8 cellular contexts compared by ENCODE assay signal in the genomic region with DNA sequence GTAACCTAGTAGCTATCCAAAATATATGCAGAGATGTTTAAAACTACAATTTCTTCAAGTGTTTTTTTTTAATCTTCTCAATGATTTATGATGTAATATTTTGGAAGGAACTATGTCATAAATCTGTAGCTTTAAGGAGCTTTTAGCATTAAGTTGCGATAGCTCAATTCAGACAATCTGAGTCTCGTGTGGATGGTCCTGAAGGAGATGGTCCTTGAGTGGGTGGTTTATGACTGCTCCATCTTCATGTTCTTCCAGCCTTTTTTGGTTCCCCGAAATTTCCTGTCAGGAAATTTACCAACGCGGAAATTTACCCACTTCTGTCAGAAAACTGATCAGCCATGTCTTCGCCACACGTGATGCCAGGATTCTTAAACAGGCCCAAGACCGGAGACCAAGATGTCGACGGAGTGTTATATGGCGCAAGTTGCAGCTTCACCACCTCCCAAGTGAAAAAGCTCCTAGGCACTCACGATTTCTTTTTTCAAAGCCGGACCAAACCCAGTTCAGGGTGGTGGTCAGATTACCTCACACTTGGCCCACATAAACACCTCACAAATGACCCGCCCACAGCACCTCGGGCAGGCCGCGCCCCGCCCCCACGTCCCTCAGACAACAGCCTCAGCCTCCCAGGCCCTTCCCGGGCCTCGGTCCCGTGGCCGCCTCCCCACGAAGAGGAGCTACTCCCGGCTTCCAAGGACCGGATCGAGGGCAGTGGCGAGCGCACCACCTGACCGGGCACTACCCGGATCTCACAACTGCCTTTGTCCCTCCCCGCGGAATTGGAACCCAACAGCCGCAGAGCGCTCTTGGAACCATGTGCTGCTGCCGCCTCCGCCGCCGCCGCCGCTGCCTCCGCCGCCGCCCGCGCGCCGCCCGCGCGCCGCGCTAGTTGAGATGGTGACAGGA. TPM values are rescaled to one million over a fixed set of nuclear protein-coding genes. Genes with fewer than 3 reads are reported as not detected.
DNase-seq lines count a peak whose midpoint lies in the region; ATAC-seq and TF ChIP-seq lines count a peak whose summit lies in the region.

A gene (minus strand): TSS at position 760 of the 909 bp plus-strand sequence. CDS start 885 bp downstream, outside the sequence.

- CTCF ChIA-PET in RWPE1 (lab: Yijun Ruan, JAX): interaction anchor here (0.6 kb wide), 2 partner anchors 152 to 317 kb away, joined by 3 read pairs; no protein-coding TSS in a partner anchor

- intact Hi-C loops in tibial artery (cut with DNase I; ENCODE audit: low total_unique reads): loop anchor here (2.0 to 5.0 kb wide), 2 partner anchors 69 to 115 kb away; no protein-coding TSS in a partner anchor

- H3K27ac ChIP-seq in BLaER1 treated with 17β-estradiol and CSF1 and Interleukin-3, amounts not matched to agents 10 nM and 100 nM: peak within 1 kb of the TSS; percentile 94 to 98 (median 97)
- H3K27ac ChIP-seq in RWPE1: peak within 1 kb of the TSS; percentile 95
- peak within 1 kb of the TSS; percentile 94 for H3K27ac ChIP-seq in mesodermal cell (ENCODE audit: low read depth, low read length, severe bottlenecking)
- H3K27ac ChIP-seq in tibial artery: peak within 1 kb of the TSS; percentile 95 to 96

- H3K4me3 ChIP-seq in BLaER1 treated with 17β-estradiol and CSF1 and Interleukin-3, amounts not matched to agents 10 nM and 100 nM: peak within 1 kb of the TSS; percentile 69 to 84 (median 76)
- H3K4me3 ChIP-seq in endocrine pancreas (ENCODE audit: control insufficient read depth, insufficient read depth, low read length): peak within 1 kb of the TSS; percentile 93
- H3K4me3 ChIP-seq in mesodermal cell (ENCODE audit: extremely low read depth, insufficient read depth, low read length, poor library complexity, severe bottlenecking): peak within 1 kb of the TSS; percentile 74
- H3K4me3 ChIP-seq in tibial artery: peak within 1 kb of the TSS; percentile 83 to 95

- H3K4me1 ChIP-seq in BLaER1 treated with 17β-estradiol and CSF1 and Interleukin-3, amounts not matched to agents 10 nM and 100 nM: peaks cover 13 to 54% (median 29%) of the 10 kb centered on the region in 10 experiments
- H3K4me1 ChIP-seq in endocrine pancreas (ENCODE audit: control insufficient read depth, insufficient read depth, low read length): peaks cover 10% of the 10 kb centered on the region
- peaks cover 6% of the 10 kb centered on the region for H3K4me1 ChIP-seq in mesodermal cell (ENCODE audit: control insufficient read depth, insufficient read depth, low read length, poor library complexity, severe bottlenecking)
- peaks cover 0 to 68% (median 21%) of the 10 kb centered on the region in 4 donors for H3K4me1 ChIP-seq in tibial artery

- ATAC-seq in GM18909 (IDR thresholded peaks at IDR 0.05; ENCODE audit: poor library complexity, unreplicated experiment) (peak; percentile 18), HG03342 (IDR thresholded peaks at IDR 0.05; ENCODE audit: unreplicated experiment) (peak; percentile 5)

- peak within 1 kb of the TSS; percentile 86 to 96 (median 91) for H3K4me2 ChIP-seq in BLaER1 treated with 17β-estradiol and CSF1 and Interleukin-3, amounts not matched to agents 10 nM and 100 nM

- peaks cover 0 to 29% (median 9%) of the 10 kb centered on the region in 11 experiments; a peak in 11 of 22 replicates for H4K20me1 ChIP-seq in BLaER1 treated with 17β-estradiol and CSF1 and Interleukin-3, amounts not matched to agents 10 nM and 100 nM

- DNase-seq in RWPE1 (ENCODE audit: low spot score) (peak; percentile 27), tibial artery (no peak), UCSD-AML1 (lab: John Stamatoyannopoulos, UW; ENCODE audit: unreplicated experiment) (no peak)

- 16 to 32% methylated on average over 31 to 43 of the region's 53 CpGs for WGBS in mesodermal cell (ENCODE audit: insufficient coverage in 2 of 2), 2 experiments

- H3K9ac ChIP-seq in BLaER1 treated with 17β-estradiol and CSF1 and Interleukin-3, amounts not matched to agents 10 nM and 100 nM: peak within 1 kb of the TSS; percentile 91 to 99 (median 96)
- peak within 1 kb of the TSS; percentile 94 for H3K9ac ChIP-seq in endocrine pancreas (ENCODE audit: control insufficient read depth, insufficient read depth, low read length)

- peaks cover 34 to 83% (median 71%) of the 10 kb centered on the region in 11 experiments for H3K36me3 ChIP-seq in BLaER1 treated with 17β-estradiol and CSF1 and Interleukin-3, amounts not matched to agents 10 nM and 100 nM
- H3K36me3 ChIP-seq in endocrine pancreas (ENCODE audit: control insufficient read depth, insufficient read depth, low read length) (peaks cover 13% of the 10 kb centered on the region), mesodermal cell (ENCODE audit: control insufficient read depth, insufficient read depth, low read length) (peaks cover 64% of the 10 kb centered on the region), tibial artery (peaks cover 26 to 33% (median 32%) of the 10 kb centered on the region in 3 donors)

- H3K27me3 ChIP-seq in BLaER1 treated with 17β-estradiol and CSF1 and Interleukin-3, amounts not matched to agents 10 nM and 100 nM: no peaks in the 10 kb centered on the region
- H3K27me3 ChIP-seq in endocrine pancreas (ENCODE audit: control insufficient read depth, insufficient read depth, low read length): no peaks in the 10 kb centered on the region
- no peaks in the 10 kb centered on the region for H3K27me3 ChIP-seq in tibial artery

- POLR2A ChIA-PET in RWPE1 (lab: Yijun Ruan, JAX; ENCODE audit: low non-redundant PET): interaction anchor here (0.6 kb wide), 3 partner anchors 75 to 694 kb away, joined by 3 to 8 read pairs (median 3); a partner anchor contains a TSS

- TF ChIP-seq CTCF in RWPE1 (conservative IDR thresholded peaks at IDR 0.05; ENCODE audit: low read depth) (no peak), tibial artery (IDR thresholded peaks at IDR 0.05) (peak in 1 of 2 experiments; percentile 11)

- H3K9me3 ChIP-seq in BLaER1 treated with 17β-estradiol and CSF1 and Interleukin-3, amounts not matched to agents 10 nM and 100 nM (replicated peaks in 1 of 11): peaks cover 68 to 90% (median 82%) of the 10 kb centered on the region in 11 experiments
- H3K9me3 ChIP-seq in endocrine pancreas (ENCODE audit: control insufficient read depth, low read length): peaks cover 3% of the 10 kb centered on the region
- peaks cover 43% of the 10 kb centered on the region for H3K9me3 ChIP-seq in mesodermal cell (ENCODE audit: control insufficient read depth, low read length)
- peaks cover 5 to 33% (median 25%) of the 10 kb centered on the region in 3 donors for H3K9me3 ChIP-seq in tibial artery

RNA-seq across cellular contexts. Expression of the gene that starts here (rescaled TPM):
- 29.8 TPM for polyA plus RNA-seq in mesodermal cell (2013, experiment 1 of 2)
- polyA plus RNA-seq in mesodermal cell (2013, experiment 2 of 2): 29.0 TPM
